Comparison of ENCODE assay signal across 8 cellular contexts in the genomic region with DNA sequence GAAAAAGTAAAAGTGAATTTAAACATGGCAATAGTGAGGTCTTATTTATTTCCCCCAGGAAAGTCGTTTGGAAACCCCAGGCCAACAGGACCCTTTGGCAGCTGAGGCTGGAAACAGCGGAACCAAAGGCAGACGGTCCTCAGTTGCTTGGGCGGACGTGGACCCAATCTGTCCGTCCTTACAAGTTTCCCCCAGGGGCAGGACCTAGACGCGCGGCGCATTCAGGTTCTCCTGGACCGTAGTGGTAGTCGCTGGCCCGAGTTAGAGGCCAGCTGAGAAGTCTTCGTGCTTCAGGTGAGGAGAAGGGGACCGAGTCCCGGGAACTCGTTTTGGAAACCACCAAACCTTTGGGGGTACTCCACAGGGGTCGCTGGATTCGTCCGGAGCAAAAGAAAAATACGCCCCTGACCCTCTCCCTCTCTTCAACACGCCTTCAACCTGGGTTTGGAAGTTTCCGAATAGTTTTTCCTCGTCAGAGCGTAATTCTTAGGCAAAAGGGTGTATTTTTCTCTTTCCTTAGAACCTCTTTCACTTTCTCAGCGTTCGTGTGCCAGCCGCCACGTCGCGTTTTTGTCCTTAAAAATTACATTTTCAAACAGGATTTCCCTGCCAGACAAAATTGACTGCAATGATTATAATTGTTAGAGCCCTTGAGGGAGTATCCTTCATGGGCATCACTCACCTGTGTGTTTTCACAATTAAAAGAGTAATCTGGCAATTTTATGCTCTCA. TPM values are rescaled to one million over a fixed set of nuclear protein-coding genes. Genes with fewer than 3 reads are reported as not detected.
A peak's percentile ranks its signal among the peaks of the same experiment; 100 is the strongest.
DNase-seq lines count a peak whose midpoint lies in the region; ATAC-seq, FAIRE-seq and TF ChIP-seq lines count a peak whose summit lies in the region.

No MANE protein-coding gene starts in this region.

- H3K9me3 ChIP-seq in T-helper 17 cell (ENCODE audit: control insufficient read depth, low read length, poor library complexity, severe bottlenecking), result no peaks in the 10 kb centered on the region

- H3K4me1 Mint-ChIP-seq in T-helper 17 cell, result peaks cover 35% of the 10 kb centered on the region

- no peaks in the 10 kb centered on the region for H3K27me3 Mint-ChIP-seq in T-helper 17 cell

- H3K4me3 Mint-ChIP-seq in T-helper 17 cell, result peak overlapping the region; percentile 99

- DNase-seq in GM12891 (ENCODE audit: insufficient read length, low spot score), result peak; percentile 7
- DNase-seq in NCI-H1105 (lab: John Stamatoyannopoulos, UW), result peak; percentile 68
- DNase-seq in T-helper 17 cell, result peak; percentile 17 to 39 (median 29)
- DNase-seq in anterior cingulate cortex (lab: John Stamatoyannopoulos, UW), result peak in 55 of 58 donors; percentile 1 to 75 (median 30)
- DNase-seq in hepatic stellate cell (ENCODE audit: low spot score), result peak; percentile 47
- DNase-seq in putamen (ENCODE audit: low spot score), result peak; percentile 50
- DNase-seq in NCI-H128 (lab: John Stamatoyannopoulos, UW; ENCODE audit: unreplicated experiment), result no peak

- peak; percentile 85 for TF ChIP-seq POLR2A in GM12891 (IDR thresholded peaks at IDR 0.05; ENCODE audit: low read depth, low read length)

- H3K27ac Mint-ChIP-seq in T-helper 17 cell, result peak overlapping the region; percentile 99

- peaks cover 7% of the 10 kb centered on the region for H3K36me3 Mint-ChIP-seq in T-helper 17 cell (ENCODE audit: low read depth)

- ATAC-seq in HG02571 (IDR thresholded peaks at IDR 0.05; ENCODE audit: unreplicated experiment) (peak; percentile 38), T-helper 17 cell (peak; percentile 26)

- peak; percentile 78 for FAIRE-seq in GM12891 (lab: Jason Lieb, UNC)

TF ChIP-seq in GM12891, 5 proteins besides CTCF, POLR2A, EP300 and RAD21:
- TF ChIP-seq SPI1 (IDR thresholded peaks at IDR 0.05; ENCODE audit: low read depth, low read length), result no peak
- TF ChIP-seq POLR2AphosphoS5 (IDR thresholded peaks at IDR 0.05; ENCODE audit: low read depth, low read length), result peak; percentile 81
- peak; percentile 93 for TF ChIP-seq POU2F2 (IDR thresholded peaks at IDR 0.05; ENCODE audit: low read depth, low read length)
- TF ChIP-seq PAX5 (IDR thresholded peaks at IDR 0.05; ENCODE audit: insufficient read depth, low read length, severe bottlenecking), result peak; percentile 39
- TF ChIP-seq TAF1 (IDR thresholded peaks at IDR 0.05; ENCODE audit: low read depth, low read length), result peak; percentile 96

RNA-seq across cellular contexts. Expression of a gene that starts 2.1 kb away (rescaled TPM):
- polyA plus RNA-seq in GM12891 (2012; ENCODE audit: low read depth, missing spikeins), result 6.5 TPM
- total RNA-seq in T-helper 17 cell, result 1 to 10 TPM; 9.4 to 9.5 TPM

RNA-seq across cellular contexts. Expression of a gene that starts 2.3 kb away (rescaled TPM):
- polyA plus RNA-seq in GM12891 (2012; ENCODE audit: low read depth, missing spikeins), result 4.7 TPM
- 1 to 10 TPM; 5.3 to 8.9 TPM for total RNA-seq in T-helper 17 cell
